ENCODE assay signal across 22 cellular contexts in the genomic region with DNA sequence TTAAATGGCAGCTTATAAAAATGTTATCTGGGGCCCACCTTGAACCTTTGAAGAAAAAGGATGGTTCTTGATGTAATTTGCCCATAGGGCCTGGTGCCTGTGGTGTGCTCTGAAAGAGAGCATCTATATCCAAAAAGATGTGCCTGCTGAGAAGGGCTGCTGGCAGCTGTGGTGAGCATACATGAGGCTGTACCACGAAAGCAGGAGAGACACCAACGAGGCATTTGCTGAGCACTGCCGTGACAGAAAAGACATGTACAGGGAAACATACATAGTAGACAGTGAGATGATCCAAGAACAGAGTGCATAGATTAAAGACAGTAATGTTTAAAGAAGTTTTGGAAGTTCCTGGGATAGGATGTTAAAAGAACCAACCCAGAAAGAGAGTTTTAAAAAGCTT.
DNase-seq lines count a peak whose midpoint lies in the region; ATAC-seq, FAIRE-seq and TF ChIP-seq lines count a peak whose summit lies in the region.
"Had no signal": no experiment of that assay in that cellular context is flagged by ENCODE, and none has a peak within 500 bp of the region (broad histone marks: within the 10 kb centered on the region; RNA-seq: fewer than 3 reads in every experiment).

No MANE protein-coding gene starts in this region.

- no peak overlapping the region for H3K56ac ChIP-seq in H9 (ENCODE audit: insufficient read length, low read depth, low read length)
- no peak overlapping the region for H3K56ac ChIP-seq in H1 (replicated peaks; ENCODE audit: insufficient read length, low read depth, low read length)

- no peak overlapping the region for H2BK20ac ChIP-seq in H9 (ENCODE audit: low read depth, low read length, poor library complexity, severe bottlenecking)
- no peak overlapping the region for H2BK20ac ChIP-seq in H1 (ENCODE audit: low read length)

- H3K27me3 Mint-ChIP-seq in H9 (ENCODE audit: low read depth): no peaks in the 10 kb centered on the region
- H3K27me3 Mint-ChIP-seq: B cell had no signal

- H4K8ac ChIP-seq in H9 (replicated peaks; ENCODE audit: insufficient read length, low read depth, low read length) (no peak overlapping the region), H1 (ENCODE audit: extremely low read depth, insufficient read depth, low read length) (no peak overlapping the region)

- no peaks in the 10 kb centered on the region for H3K9me3 Mint-ChIP-seq in H9
- H3K9me3 Mint-ChIP-seq: CD8-positive, alpha-beta T cell had no signal

- no peak for DNase-seq in HepG2 (ENCODE audit: low spot score)
- DNase-seq in right lobe of liver: no peak
- DNase-seq in H9: no peak
- DNase-seq in H1 (ENCODE audit: low read depth in 1 of 2, low spot score in 2 of 2): no peak
- DNase-seq in NCI-H226: no peak
- DNase-seq: ACHN; Caco-2; Calu3; CD4-positive, alpha-beta T cell; CD8-positive, alpha-beta T cell; DMS79 treated with DMSO at 0.1 percent for 48 hours; GF-D8 had no signal

- H2BK12ac ChIP-seq in H9 (ENCODE audit: insufficient read length, low read depth, low read length) (no peak overlapping the region), H1 (ENCODE audit: low read depth, low read length) (no peak overlapping the region)

- no peaks in the 10 kb centered on the region for H3K9me3 ChIP-seq in HepG2 (ENCODE audit: low read length)
- H3K9me3 ChIP-seq in right lobe of liver: no peaks in the 10 kb centered on the region
- no peaks in the 10 kb centered on the region for H3K9me3 ChIP-seq in H9 (ENCODE audit: control insufficient read depth, low read depth, low read length)
- H3K9me3 ChIP-seq in H1 (ENCODE audit: insufficient read depth in 2 of 2, low read depth in 1 of 2, low read length in 1 of 2): no peaks in the 10 kb centered on the region
- H3K9me3 ChIP-seq: A549; BLaER1 treated with 17β-estradiol and CSF1 and Interleukin-3, amounts not matched to agents 10 nM and 100 nM; Caco-2 had no signal

- ATAC-seq in HepG2 (no peak), right lobe of liver (no peak), GM19351 (IDR thresholded peaks at IDR 0.05; ENCODE audit: unreplicated experiment) (no peak)
- ATAC-seq: A549; CD8-positive, alpha-beta T cell had no signal

- H3K4me3 ChIP-seq in HepG2 (replicated peaks in 1 of 3; ENCODE audit: insufficient read depth in 1 of 3, low read depth in 2 of 3, low read length in 3 of 3): no peak overlapping the region
- no peak overlapping the region for H3K4me3 ChIP-seq in right lobe of liver
- H3K4me3 ChIP-seq in H1 (ENCODE audit: extremely low read depth in 1 of 4, insufficient read depth in 2 of 4, low read depth in 3 of 4, low read length in 4 of 4): no peak overlapping the region
- H3K4me3 ChIP-seq: A549; BLaER1 treated with 17β-estradiol and CSF1 and Interleukin-3, amounts not matched to agents 10 nM and 100 nM had no signal

- H3K79me1 ChIP-seq in H9 (ENCODE audit: insufficient read depth, low read depth, low read length, poor library complexity, severe bottlenecking) (no peaks in the 10 kb centered on the region), H1 (ENCODE audit: low read depth, low read length) (no peaks in the 10 kb centered on the region)

- peaks cover 0 to 3% (median 0%) of the 10 kb centered on the region in 3 experiments; a peak in 1 of 7 replicates for H3K36me3 Mint-ChIP-seq in H9 (ENCODE audit: insufficient read depth in 1 of 3, low read depth in 3 of 3)
- H3K36me3 Mint-ChIP-seq: CD8-positive, alpha-beta T cell had no signal

- CTCF ChIA-PET in HepG2 (lab: Yijun Ruan, JAX; ENCODE audit: low intra/inter-chr PET ratio, low total read pairs): no interaction called here
- CTCF ChIA-PET in H1 (lab: Charles Lee; ENCODE audit: partially characterized antibody): interaction anchor here (0.5 to 1.9 kb wide), 3 partner anchors 14 to 1074 kb away, joined by 3 to 4 read pairs (median 3); no protein-coding TSS in a partner anchor

- intact Hi-C loops in HepG2 (cut with micrococcal nuclease; ENCODE audit: unreplicated experiment) (no loop called here), right lobe of liver (cut with DNase I) (no loop called here)

- no peak overlapping the region for H2BK5ac ChIP-seq in H9 (ENCODE audit: insufficient read length, low read length)
- H2BK5ac ChIP-seq in H1 (ENCODE audit: low read depth, low read length): no peak overlapping the region

- H2AFZ ChIP-seq in HepG2 (ENCODE audit: low read length) (no peak overlapping the region), H9 (ENCODE audit: low read length) (no peak overlapping the region), H1 (ENCODE audit: low read length) (no peak overlapping the region)

- H2BK120ac ChIP-seq in H9 (ENCODE audit: low read depth, low read length, poor library complexity, severe bottlenecking) (no peak overlapping the region), H1 (replicated peaks; ENCODE audit: low read depth, low read length) (no peak overlapping the region)

- no peak overlapping the region for H3K14ac ChIP-seq in H9 (ENCODE audit: insufficient read depth, low read length)
- H3K14ac ChIP-seq in H1 (ENCODE audit: insufficient read length): no peak overlapping the region

- no peak overlapping the region for H3K4me3 Mint-ChIP-seq in H9
- H3K4me3 Mint-ChIP-seq: B cell; CD4-positive, alpha-beta T cell; CD8-positive, alpha-beta T cell had no signal

- H3K4me2 ChIP-seq in HepG2 (ENCODE audit: low read depth, low read length) (no peak overlapping the region), H9 (ENCODE audit: insufficient read depth, insufficient read length, low read length) (no peak overlapping the region), H1 (ENCODE audit: insufficient read depth in 1 of 2, low read depth in 2 of 2, low read length in 2 of 2) (no peak overlapping the region)
- H3K4me2 ChIP-seq: A549; BLaER1 treated with 17β-estradiol and CSF1 and Interleukin-3, amounts not matched to agents 10 nM and 100 nM had no signal

- no peaks in the 10 kb centered on the region for H3K23me2 ChIP-seq in H9 (ENCODE audit: insufficient read length, low read depth, low read length, poor library complexity, severe bottlenecking)
- no peaks in the 10 kb centered on the region; the same call in 1 of the 2 replicates for H3K23me2 ChIP-seq in H1 (ENCODE audit: low read depth, low read length)

- H2BK15ac ChIP-seq in H9 (ENCODE audit: low read depth, low read length) (no peak overlapping the region), H1 (ENCODE audit: low read length) (peak overlapping the region; percentile 66; the same call in 1 of the 2 replicates)

- H3T11ph ChIP-seq in H9 (ENCODE audit: low read length): no peak overlapping the region

- in situ Hi-C loops in HepG2 (cut with HindIII; ENCODE audit: extremely low pct_ligation_motif_present, low pct_unique_long_range_greater_than_20kb): no loop called here

- H4K20me1 ChIP-seq in HepG2 (ENCODE audit: insufficient read depth, low read length): no peaks in the 10 kb centered on the region
- H4K20me1 ChIP-seq in H9 (ENCODE audit: control insufficient read depth, insufficient read depth, insufficient read length): no peaks in the 10 kb centered on the region
- no peaks in the 10 kb centered on the region for H4K20me1 ChIP-seq in H1 (replicated peaks in 1 of 2; ENCODE audit: control insufficient read depth in 1 of 2, insufficient read depth in 2 of 2, low read length in 2 of 2)
- H4K20me1 ChIP-seq: BLaER1 treated with 17β-estradiol and CSF1 and Interleukin-3, amounts not matched to agents 10 nM and 100 nM had no signal

- H3K9ac ChIP-seq in HepG2 (ENCODE audit: insufficient read depth, low read depth, low read length): no peak overlapping the region
- no peak overlapping the region for H3K9ac ChIP-seq in H9 (ENCODE audit: extremely low read depth, insufficient read length, low read length)
- no peak overlapping the region for H3K9ac ChIP-seq in H1 (replicated peaks in 1 of 4; ENCODE audit: extremely low read depth in 1 of 4, low read depth in 3 of 4, low read length in 3 of 4)
- H3K9ac ChIP-seq: BLaER1 treated with 17β-estradiol and CSF1 and Interleukin-3, amounts not matched to agents 10 nM and 100 nM had no signal

- H4K5ac ChIP-seq in H9 (ENCODE audit: insufficient read length, low read depth, low read length) (no peak overlapping the region), H1 (ENCODE audit: insufficient read length, low read depth, low read length) (no peak overlapping the region)

- no peak overlapping the region for H3K23ac ChIP-seq in H9 (ENCODE audit: insufficient read length, low read depth, low read length)
- no peak overlapping the region for H3K23ac ChIP-seq in H1 (ENCODE audit: insufficient read length)

- 7% methylated on average over 3 of the region's 3 CpGs for WGBS in HepG2 (ENCODE audit: low lambda C conversion rate)
- 51% methylated on average over 2 of the region's 3 CpGs for WGBS in right lobe of liver (ENCODE audit: insufficient coverage, low coverage, low lambda C conversion rate, missing lambda C conversion rate)
- WGBS in H9 (ENCODE audit: extremely low coverage, insufficient read length, low lambda C conversion rate): no CpG with 5 or more reads among the region's 3 CpGs
- 80% methylated on average over 3 of the region's 3 CpGs; no CpG with 5 or more reads in 1 of the 2 experiments for WGBS in H1 (ENCODE audit: extremely low coverage in 1 of 2, insufficient coverage in 1 of 2, insufficient read length in 1 of 2, insufficient replicate concordance in 2 of 2, low coverage in 1 of 2, low lambda C conversion rate in 2 of 2, missing lambda C conversion rate in 1 of 2), 2 experiments

- H3K4me1 ChIP-seq in HepG2 (ENCODE audit: insufficient read depth, low read length): no peaks in the 10 kb centered on the region
- H3K4me1 ChIP-seq in right lobe of liver: no peaks in the 10 kb centered on the region
- H3K4me1 ChIP-seq in H9 (ENCODE audit: insufficient read depth, low read length): peaks cover 5% of the 10 kb centered on the region
- H3K4me1 ChIP-seq in H1 (replicated peaks in 1 of 4; ENCODE audit: control insufficient read depth in 3 of 4, insufficient read depth in 4 of 4, low read length in 3 of 4): peaks cover 3 to 8% (median 3%) of the 10 kb centered on the region in 4 experiments; a peak in 5 of 7 replicates
- H3K4me1 ChIP-seq: A549; BLaER1 treated with 17β-estradiol and CSF1 and Interleukin-3, amounts not matched to agents 10 nM and 100 nM; Caco-2 had no signal

- POLR2A ChIA-PET in HepG2 (lab: Yijun Ruan, JAX): no interaction called here
- POLR2A ChIA-PET in H1 (lab: Charles Lee; ENCODE audit: partially characterized antibody): no interaction called here

- H3K18ac ChIP-seq in H9 (ENCODE audit: insufficient read length, low read depth, low read length) (no peak overlapping the region), H1 (ENCODE audit: extremely low read depth, low read length) (no peak overlapping the region)

- FAIRE-seq in HepG2 (lab: Jason Lieb, UNC) (no peak), H1 (lab: Jason Lieb, UNC) (no peak)
- FAIRE-seq: A549, D721Med, G401.6, GM12891, GM19239 had no signal

- TF ChIP-seq EP300 in HepG2 (IDR thresholded peaks at IDR 0.05; ENCODE audit: low read depth in 2 of 2, low read length in 2 of 2) (no peak), HepG2 (CRISPR knock-in tag; IDR thresholded peaks at IDR 0.05; ENCODE audit: borderline replicate concordance) (no peak), H1 (IDR thresholded peaks at IDR 0.05; ENCODE audit: borderline replicate concordance in 1 of 2, low read depth in 2 of 2, low read length in 2 of 2) (no peak)

- no peak overlapping the region for H4K91ac ChIP-seq in H9 (ENCODE audit: insufficient read length, low read depth, low read length)
- H4K91ac ChIP-seq in H1 (replicated peaks; ENCODE audit: insufficient read length, low read length): no peak overlapping the region

- no TSS peak for BruUV-seq in HepG2 (replicated peaks; lab: Mats Ljungman, UMichigan)

- H3K79me2 ChIP-seq in HepG2 (ENCODE audit: insufficient read depth, low read length) (no peaks in the 10 kb centered on the region), H9 (ENCODE audit: insufficient read depth, low read length) (no peaks in the 10 kb centered on the region), H1 (ENCODE audit: control insufficient read depth in 1 of 2, insufficient read depth in 2 of 2, low read length in 2 of 2) (no peaks in the 10 kb centered on the region; a peak in 1 of 4 replicates)

- H3K27ac Mint-ChIP-seq in H9: peak overlapping the region in 2 of 3 experiments; percentile 42 to 44; a peak in 4 of 7 replicates
- H3K27ac Mint-ChIP-seq: B cell; CD4-positive, alpha-beta T cell; CD8-positive, alpha-beta T cell had no signal

- no peaks in the 10 kb centered on the region for H3K36me3 ChIP-seq in HepG2 (replicated peaks in 1 of 2; ENCODE audit: control insufficient read depth in 1 of 2, insufficient read depth in 2 of 2, low read length in 2 of 2)
- no peaks in the 10 kb centered on the region for H3K36me3 ChIP-seq in right lobe of liver
- no peaks in the 10 kb centered on the region for H3K36me3 ChIP-seq in H1 (ENCODE audit: control insufficient read depth in 2 of 4, insufficient read depth in 4 of 4, low read length in 3 of 4)
- H3K36me3 ChIP-seq: BLaER1 treated with 17β-estradiol and CSF1 and Interleukin-3, amounts not matched to agents 10 nM and 100 nM had no signal

- TF ChIP-seq CTCF in HepG2 (CRISPR knock-in tag; IDR thresholded peaks at IDR 0.05) (no peak), right lobe of liver (IDR thresholded peaks at IDR 0.05) (no peak), H9 (conservative IDR thresholded peaks at IDR 0.05) (no peak), H1 (IDR thresholded peaks at IDR 0.05; ENCODE audit: control extremely low read depth in 1 of 3, insufficient read depth in 1 of 3, low read depth in 1 of 3, low read length in 3 of 3) (no peak)

- H3K4ac ChIP-seq in H9 (ENCODE audit: low read depth, low read length) (no peak overlapping the region), H1 (replicated peaks; ENCODE audit: insufficient read length, low read depth, low read length) (no peak overlapping the region)

- H3K27me3 ChIP-seq in HepG2 (ENCODE audit: control insufficient read depth in 1 of 2, insufficient read depth in 2 of 2, low read length in 2 of 2) (no peaks in the 10 kb centered on the region), right lobe of liver (no peaks in the 10 kb centered on the region), H9 (ENCODE audit: insufficient read depth, low read length) (no peaks in the 10 kb centered on the region), H1 (replicated peaks in 1 of 4; ENCODE audit: control insufficient read depth in 3 of 4, extremely low read depth in 1 of 4, insufficient read depth in 3 of 4, low read length in 3 of 4) (no peaks in the 10 kb centered on the region)
- H3K27me3 ChIP-seq: BLaER1 treated with 17β-estradiol and CSF1 and Interleukin-3, amounts not matched to agents 10 nM and 100 nM had no signal

- TF ChIP-seq RAD21 in HepG2 (CRISPR knock-in tag; IDR thresholded peaks at IDR 0.05) (no peak), H1 (IDR thresholded peaks at IDR 0.05 in 1 of 2, conservative IDR thresholded peaks at IDR 0.05 in 1 of 2; ENCODE audit: low read depth in 2 of 2, low read length in 2 of 2) (no peak)

- H3K27ac ChIP-seq in HepG2 (ENCODE audit: extremely low read length, insufficient read depth, low read length) (no peak overlapping the region), right lobe of liver (no peak overlapping the region), H9 (ENCODE audit: insufficient read length, low read depth, low read length) (no peak overlapping the region), H1 (ENCODE audit: low read depth, low read length) (no peak overlapping the region)
- H3K27ac ChIP-seq: 22Rv1; A549; BLaER1 treated with 17β-estradiol and CSF1 and Interleukin-3, amounts not matched to agents 10 nM and 100 nM; C4-2B had no signal

- H2AK5ac ChIP-seq in H9 (ENCODE audit: insufficient read length, low read length) (no peak overlapping the region), H1 (ENCODE audit: low read depth, low read length) (no peak overlapping the region)

- TF ChIP-seq POLR2A in HepG2 (IDR thresholded peaks at IDR 0.05; ENCODE audit: insufficient read depth in 1 of 2, low read depth in 2 of 2, low read length in 2 of 2): no peak
- TF ChIP-seq POLR2A in right lobe of liver (IDR thresholded peaks at IDR 0.05): no peak
- no peak for TF ChIP-seq POLR2A in H1 (IDR thresholded peaks at IDR 0.05; ENCODE audit: control extremely low read depth in 1 of 2, low read depth in 2 of 2, low read length in 2 of 2)

- peaks cover 26 to 31% of the 10 kb centered on the region in 2 experiments for H3K4me1 Mint-ChIP-seq in H9
- H3K4me1 Mint-ChIP-seq: B cell had no signal
